ENCODE assay signal across 21 cellular contexts in genomic region chr9:70011366-70011765, GRCh38. TPM values are rescaled to one million over a fixed set of nuclear protein-coding genes. Genes with fewer than 3 reads are reported as not detected.
"Had no signal": no experiment of that assay in that cellular context is flagged by ENCODE, and none has a peak within 500 bp of the region (broad histone marks: within the 10 kb centered on the region; RNA-seq: fewer than 3 reads in every experiment).

No MANE protein-coding gene starts in this region.

- ATAC-seq: activated CD8-positive, alpha-beta T cell treated with anti-CD3 and anti-CD28 coated beads for 36 hours; foreskin keratinocyte; lower lobe of right lung; psoas muscle; right lobe of liver; upper lobe of right lung had no signal

- H3K27ac ChIP-seq: coronary artery, foreskin keratinocyte, lower lobe of right lung, neural progenitor cell, psoas muscle, right lobe of liver, spleen, stomach, upper lobe of right lung had no signal

- H3K9ac ChIP-seq: neural progenitor cell had no signal

- H3K36me3 ChIP-seq: lower lobe of right lung, neural progenitor cell, right lobe of liver, spleen, stomach, thoracic aorta, upper lobe of right lung had no signal

- DNase-seq: activated B cell treated with CpG ODN at 0.5 μM for 24 hours; activated CD4-positive, alpha-beta T cell treated with anti-CD3 and anti-CD28 coated beads for 48 hours; activated CD8-positive, alpha-beta T cell treated with anti-CD3 and anti-CD28 coated beads for 36 hours; activated gamma-delta T cell treated with Interleukin-2 at 50 U/mL for 16 hours; activated T-cell treated with anti-CD3 and anti-CD28 coated beads, Interleukin-2, amount 50 U/mL, for 48 hours; amygdala; effector CD8-positive, alpha-beta T cell; foreskin keratinocyte; kidney glomerular epithelial cell; lower lobe of right lung; midbrain; naive B cell; psoas muscle; right lobe of liver; spleen; stomach; upper lobe of right lung had no signal

- H3K4me3 ChIP-seq: coronary artery, lower lobe of right lung, neural progenitor cell, psoas muscle, right lobe of liver, spleen, stomach, thoracic aorta, upper lobe of right lung had no signal

- H2AFZ ChIP-seq: neural progenitor cell had no signal

- H3K4me1 ChIP-seq: lower lobe of right lung, neural progenitor cell, psoas muscle, right lobe of liver, spleen, upper lobe of right lung had no signal

- H3K27me3 ChIP-seq: foreskin keratinocyte, neural progenitor cell, right lobe of liver, spleen, stomach, upper lobe of right lung had no signal

- H3K9me3 ChIP-seq: lower lobe of right lung, psoas muscle, right lobe of liver, spleen, stomach, thoracic aorta, upper lobe of right lung had no signal

- H3K4me2 ChIP-seq: neural progenitor cell had no signal

RNA-seq across cellular contexts. Expression of gene MAMDC2, which starts 32.3 kb away (rescaled TPM):
- total RNA-seq: activated B cell treated with CpG ODN at 0.5 μM for 24 hours; activated CD8-positive, alpha-beta T cell treated with anti-CD3 and anti-CD28 coated beads for 36 hours; T-helper 2 cell treated with Interferon-gamma antibody and Interleukin-4, amounts not matched to agents 100 ng/mL and 5 ng/mL, for 36 hours had no signal
